Comparison of ENCODE assay signal across 20 cellular contexts in genomic region chr4:84378983-84379382, GRCh38.
DNase-seq lines count a peak whose midpoint lies in the region; TF ChIP-seq lines count a peak whose summit lies in the region.
"Had no signal": no experiment of that assay in that cellular context is flagged by ENCODE, and none has a peak within 500 bp of the region (broad histone marks: within the 10 kb centered on the region; RNA-seq: fewer than 3 reads in every experiment).

No MANE protein-coding gene starts in this region.

- H3K36me3 Mint-ChIP-seq in endodermal cell (ENCODE audit: low read depth), result no peaks in the 10 kb centered on the region
- H3K36me3 Mint-ChIP-seq: CD8-positive, alpha-beta T cell; IgD-negative memory B cell had no signal

- H3K9me2 ChIP-seq in GM23248 (ENCODE audit: insufficient read depth), result no peaks in the 10 kb centered on the region

- H3K4me3 Mint-ChIP-seq in endodermal cell, result peak overlapping the region; percentile 35
- H3K4me3 Mint-ChIP-seq: CD8-positive, alpha-beta T cell; HFFc6; IgD-negative memory B cell had no signal

- peak; percentile 48 for DNase-seq in A673 (ENCODE audit: low spot score)
- DNase-seq in endodermal cell, result peak; percentile 62
- peak; percentile 51 for DNase-seq in iPS-NIHi11 (ENCODE audit: low spot score)
- DNase-seq in ascending aorta (ENCODE audit: low spot score in 2 of 2), result no peak
- DNase-seq in GM13976 (ENCODE audit: low spot score), result no peak
- DNase-seq in GM23248, result no peak
- no peak for DNase-seq in T-helper 2 cell
- DNase-seq: 8988T; CD8-positive, alpha-beta T cell; HFFc6; Kasumi-1; MM.1S; NCI-H187 treated with DMSO at 0.1 percent for 48 hours; NCI-H2171; NCI-H446; NCI-H748 treated with DMSO at 0.1 percent for 48 hours; PC-3 had no signal

- H3K4me1 ChIP-seq in A673 (ENCODE audit: insufficient read depth, low read length, poor library complexity, severe bottlenecking) (peaks cover 7% of the 10 kb centered on the region), HUES6 (ENCODE audit: control insufficient read depth, insufficient read depth, low read length) (peaks cover 32% of the 10 kb centered on the region), endodermal cell (ENCODE audit: control insufficient read depth, insufficient read depth, low read length) (no peaks in the 10 kb centered on the region), ascending aorta (no peaks in the 10 kb centered on the region), GM23248 (ENCODE audit: insufficient read depth) (peaks cover 9% of the 10 kb centered on the region)

- H3K27ac Mint-ChIP-seq in endodermal cell, result no peak overlapping the region
- H3K27ac Mint-ChIP-seq: CD8-positive, alpha-beta T cell; HFFc6; IgD-negative memory B cell had no signal

- WGBS in endodermal cell (ENCODE audit: insufficient coverage in 1 of 2, insufficient read length in 1 of 2), 2 experiments, result 20 to 28% methylated on average over 3 of the region's 4 CpGs
- 20 to 29% methylated on average over 4 of the region's 4 CpGs for WGBS in GM23248 (ENCODE audit: low coverage in 1 of 2, low lambda C conversion rate in 2 of 2, missing lambda C conversion rate in 2 of 2), 2 experiments

- intact Hi-C loops in A673 (cut with micrococcal nuclease; ENCODE audit: unreplicated experiment), result no loop called here
- intact Hi-C loops in ascending aorta (cut with DNase I), result no loop called here

- H3K4me3 ChIP-seq in A673 (ENCODE audit: low read depth, low read length, poor library complexity, severe bottlenecking), result no peak overlapping the region
- peak overlapping the region; percentile 17 for H3K4me3 ChIP-seq in HUES6 (ENCODE audit: low read depth, low read length)
- no peak overlapping the region for H3K4me3 ChIP-seq in endodermal cell (ENCODE audit: low read length)
- H3K4me3 ChIP-seq in ascending aorta, result no peak overlapping the region
- no peak overlapping the region for H3K4me3 ChIP-seq in GM23248

- H3K9ac ChIP-seq in HUES6 (ENCODE audit: low read length) (no peak overlapping the region), endodermal cell (ENCODE audit: extremely low read depth, low read length, poor library complexity, severe bottlenecking) (no peak overlapping the region), GM23248 (no peak overlapping the region)

- no peaks in the 10 kb centered on the region for H3K79me2 ChIP-seq in GM23248 (ENCODE audit: insufficient read depth)

- in situ Hi-C loops in GM13976 (cut with MboI; ENCODE audit: low sequenced_read_pairs, unreplicated experiment), result no loop called here
- in situ Hi-C loops in GM23248 (cut with MboI), result no loop called here

- no peaks in the 10 kb centered on the region for H3K9me3 ChIP-seq in A673 (ENCODE audit: low read depth, low read length, poor library complexity, severe bottlenecking)
- H3K9me3 ChIP-seq in HUES6 (ENCODE audit: control insufficient read depth, insufficient read depth, low read depth, low read length), result no peaks in the 10 kb centered on the region
- H3K9me3 ChIP-seq in endodermal cell (ENCODE audit: control insufficient read depth, low read length), result no peaks in the 10 kb centered on the region
- H3K9me3 ChIP-seq in ascending aorta, result no peaks in the 10 kb centered on the region
- no peaks in the 10 kb centered on the region for H3K9me3 ChIP-seq in GM23248 (ENCODE audit: low read depth)

- CTCF ChIA-PET in A673 (lab: Charles Lee), result no interaction called here

- no peaks in the 10 kb centered on the region for H3F3A ChIP-seq in GM23248 (ENCODE audit: insufficient read depth)

- BruUV-seq in A673 (replicated peaks; lab: Mats Ljungman, UMichigan), result no TSS peak

- H2AFZ ChIP-seq in GM23248, result no peak overlapping the region

- POLR2A ChIA-PET in A673 (lab: Charles Lee; ENCODE audit: low non-redundant PET), result no interaction called here

- H3K4me2 ChIP-seq in GM23248 (ENCODE audit: unreplicated experiment), result no peak overlapping the region

- TF ChIP-seq CTCF in A673 (conservative IDR thresholded peaks at IDR 0.05; ENCODE audit: low read depth, low read length), result no peak
- no peak for TF ChIP-seq CTCF in endodermal cell (conservative IDR thresholded peaks at IDR 0.05)
- TF ChIP-seq CTCF in ascending aorta (IDR thresholded peaks at IDR 0.05), result no peak
- TF ChIP-seq CTCF in GM13976 (IDR thresholded peaks at IDR 0.05; ENCODE audit: borderline replicate concordance, control extremely low read depth, extremely low read depth, insufficient read depth, missing control alignments), result no peak

- H3K27ac ChIP-seq in A673 (ENCODE audit: low read depth, low read length, poor library complexity, severe bottlenecking) (no peak overlapping the region), HUES6 (ENCODE audit: low read depth, low read length) (no peak overlapping the region), endodermal cell (ENCODE audit: low read depth, low read length) (no peak overlapping the region), ascending aorta (no peak overlapping the region), GM23248 (no peak overlapping the region)
- H3K27ac ChIP-seq: RWPE1 had no signal

- H3K36me3 ChIP-seq in A673 (ENCODE audit: insufficient read depth, low read length, poor library complexity, severe bottlenecking) (no peaks in the 10 kb centered on the region), HUES6 (ENCODE audit: control insufficient read depth, insufficient read depth, low read length) (no peaks in the 10 kb centered on the region), endodermal cell (ENCODE audit: control insufficient read depth, insufficient read depth, low read length) (no peaks in the 10 kb centered on the region), ascending aorta (no peaks in the 10 kb centered on the region), GM23248 (ENCODE audit: low read depth) (no peaks in the 10 kb centered on the region)

- no peaks in the 10 kb centered on the region for H4K20me1 ChIP-seq in GM23248 (ENCODE audit: insufficient read depth)

- H3K4me1 Mint-ChIP-seq in endodermal cell, result peaks cover 24% of the 10 kb centered on the region
- H3K4me1 Mint-ChIP-seq: IgD-negative memory B cell had no signal

- H3K9me3 Mint-ChIP-seq in endodermal cell, result no peaks in the 10 kb centered on the region
- H3K9me3 Mint-ChIP-seq: CD8-positive, alpha-beta T cell; HFFc6 had no signal

- H3K27me3 ChIP-seq in A673 (replicated peaks; ENCODE audit: insufficient read depth, low read depth, low read length, poor library complexity) (peaks cover 72% of the 10 kb centered on the region), HUES6 (ENCODE audit: control insufficient read depth, insufficient read depth, low read length) (peaks cover 52% of the 10 kb centered on the region), endodermal cell (ENCODE audit: control insufficient read depth, insufficient read depth, low read length, poor library complexity, severe bottlenecking) (peaks cover 7% of the 10 kb centered on the region), ascending aorta (no peaks in the 10 kb centered on the region), GM23248 (replicated peaks; ENCODE audit: insufficient read depth) (peaks cover 5% of the 10 kb centered on the region; the same call in 1 of the 2 replicates)

- H3K27me3 Mint-ChIP-seq in endodermal cell (ENCODE audit: insufficient read depth), result peaks cover 40% of the 10 kb centered on the region

Comparison
In these comparisons a context has a peak if more than half of its experiments do, and no peak if none do; other contexts are left out.
1. DNase-seq: peak in A673 (single experiment), endodermal cell (single experiment) and iPS-NIHi11 (single experiment); none in ascending aorta (0 of 2), GM13976 (single experiment), GM23248 (single experiment) and T-helper 2 cell (0 of 5).